Comparison of ENCODE assay signal across 25 cellular contexts in genomic region chr7:7495171-7495570, GRCh38. TPM values are rescaled to one million over a fixed set of nuclear protein-coding genes. Genes with fewer than 3 reads are reported as not detected.
"Had no signal": no experiment of that assay in that cellular context is flagged by ENCODE, and none has a peak within 500 bp of the region (broad histone marks: within the 10 kb centered on the region; RNA-seq: fewer than 3 reads in every experiment).

No MANE protein-coding gene starts in this region.

- H3K79me2 ChIP-seq: hepatocyte had no signal

- H3K9me3 ChIP-seq: esophagus muscularis mucosa, gastroesophageal sphincter, heart left ventricle, left ventricle myocardium inferior, lower lobe of right lung, mucosa of descending colon had no signal

- H2AFZ ChIP-seq: hepatocyte had no signal

- H3K4me3 ChIP-seq: coronary artery, dorsolateral prefrontal cortex, esophagus muscularis mucosa, gastroesophageal sphincter, heart left ventricle, hepatocyte, left ventricle myocardium inferior, lower lobe of right lung, mucosa of descending colon had no signal

- DNase-seq: dermis blood vessel endothelial cell; dorsolateral prefrontal cortex; effector CD4-positive, alpha-beta T cell; effector memory CD4-positive, alpha-beta T cell; foreskin keratinocyte; heart left ventricle; hypothalamus; immature natural killer cell; islet precursor cell; kidney; kidney glomerular epithelial cell; left colon; left ventricle myocardium inferior; lower lobe of right lung; mesenchymal stem cell; mucosa of descending colon; naive B cell had no signal

- H3K27me3 ChIP-seq: dorsolateral prefrontal cortex, esophagus muscularis mucosa, foreskin keratinocyte, gastroesophageal sphincter, heart left ventricle, hepatocyte had no signal

- H3K36me3 ChIP-seq: esophagus muscularis mucosa, gastroesophageal sphincter, heart left ventricle, left ventricle myocardium inferior, lower lobe of right lung had no signal

- FAIRE-seq: colon, endothelial cell of umbilical vein, frontal cortex, kidney had no signal

- H3K27ac ChIP-seq: coronary artery, dorsolateral prefrontal cortex, esophagus muscularis mucosa, foreskin keratinocyte, gastroesophageal sphincter, heart left ventricle, hepatocyte, left ventricle myocardium inferior, lower lobe of right lung had no signal

- ATAC-seq: foreskin keratinocyte, gastroesophageal sphincter, heart left ventricle, left colon, left lobe of liver, lower lobe of right lung, mucosa of descending colon had no signal

- H3K4me1 ChIP-seq: esophagus muscularis mucosa, gastroesophageal sphincter, heart left ventricle, lower lobe of right lung had no signal

- H3K4me2 ChIP-seq: hepatocyte had no signal

RNA-seq across cellular contexts. Expression of gene COL28A1, which starts 40.5 kb away (rescaled TPM):
- polyA plus RNA-seq: endothelial cell of umbilical vein, foreskin keratinocyte, immature natural killer cell had no signal
